ENCODE assay signal across 9 cellular contexts in the genomic region with DNA sequence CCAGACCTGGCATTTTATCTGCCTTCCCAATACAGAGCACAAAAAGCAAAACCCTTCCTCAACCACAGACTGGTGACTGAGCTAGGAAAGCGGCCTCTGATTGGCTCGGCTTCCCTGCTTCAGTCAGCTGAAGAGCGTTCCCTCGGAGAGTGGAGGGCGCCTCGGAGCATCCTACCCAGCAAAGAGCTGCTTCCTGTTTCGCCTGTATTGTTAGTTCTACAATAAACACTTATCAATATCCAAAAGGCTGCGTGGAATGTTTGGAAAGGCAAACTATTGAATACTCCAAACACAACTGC.
A peak's percentile ranks its signal among the peaks of the same experiment; 100 is the strongest.
DNase-seq lines count a peak whose midpoint lies in the region; ATAC-seq and TF ChIP-seq lines count a peak whose summit lies in the region.
"Had no signal": no experiment of that assay in that cellular context is flagged by ENCODE, and none has a peak within 500 bp of the region (broad histone marks: within the 10 kb centered on the region; RNA-seq: fewer than 3 reads in every experiment).

No MANE protein-coding gene starts in this region.

- H3K4me3 ChIP-seq in astrocyte of the spinal cord (ENCODE audit: low read depth, low read length) (no peak overlapping the region), iPS-20b (ENCODE audit: low read length) (peak overlapping the region; percentile 39; the same call in 1 of the 2 replicates)
- H3K4me3 ChIP-seq: tibial artery had no signal

- no peak for ATAC-seq in HG02840 (IDR thresholded peaks at IDR 0.05; ENCODE audit: low FRiP score, unreplicated experiment)
- no peak for ATAC-seq in HG02759 (IDR thresholded peaks at IDR 0.05; ENCODE audit: unreplicated experiment)

- no peak overlapping the region for H3K27ac ChIP-seq in iPS-20b (ENCODE audit: low read length)
- H3K27ac ChIP-seq: tibial artery had no signal

- no peaks in the 10 kb centered on the region for H3K9me3 ChIP-seq in iPS-20b (ENCODE audit: insufficient read depth, low read depth, low read length)
- H3K9me3 ChIP-seq: tibial artery had no signal

- 0 out of 2 replicates have a peak overlapping the region, but pooled peaks have one; percentile 12 for H3K9ac ChIP-seq in iPS-20b (ENCODE audit: low read depth, low read length)

- peaks cover 13% of the 10 kb centered on the region for H3K4me1 ChIP-seq in iPS-20b (ENCODE audit: insufficient read depth, low read length)
- H3K4me1 ChIP-seq: tibial artery had no signal

- H3K36me3 ChIP-seq in iPS-20b (ENCODE audit: insufficient read depth, low read depth, low read length) = no peaks in the 10 kb centered on the region
- H3K36me3 ChIP-seq: tibial artery had no signal

- in situ Hi-C loops in astrocyte of the spinal cord (cut with HindIII; ENCODE audit: low sequenced_read_pairs) = no loop called here

- DNase-seq in COR-L47 (lab: John Stamatoyannopoulos, UW) (peak; percentile 59), NCI-H1436 (lab: John Stamatoyannopoulos, UW) (peak; percentile 56), astrocyte of the spinal cord (ENCODE audit: low read depth, low spot score) (peak; percentile 38), SW 1271 (lab: John Stamatoyannopoulos, UW) (no peak), OCI-M2 (lab: John Stamatoyannopoulos, UW; ENCODE audit: unreplicated experiment) (no peak)

- TF ChIP-seq CTCF in astrocyte of the spinal cord (IDR thresholded peaks at IDR 0.05; ENCODE audit: low read depth, low read length) = no peak

- H3K27me3 ChIP-seq in iPS-20b (ENCODE audit: insufficient read depth, low read length) = no peaks in the 10 kb centered on the region
- H3K27me3 ChIP-seq: tibial artery had no signal

Comparison
In these comparisons a context has a peak if more than half of its experiments do, and no peak if none do; other contexts are left out.
1. DNase-seq: peak in COR-L47 (single experiment), NCI-H1436 (single experiment) and astrocyte of the spinal cord (single experiment); none in SW 1271 (0 of 2) and OCI-M2 (single experiment).